ENCODE assay signal across 25 cellular contexts in the genomic region with DNA sequence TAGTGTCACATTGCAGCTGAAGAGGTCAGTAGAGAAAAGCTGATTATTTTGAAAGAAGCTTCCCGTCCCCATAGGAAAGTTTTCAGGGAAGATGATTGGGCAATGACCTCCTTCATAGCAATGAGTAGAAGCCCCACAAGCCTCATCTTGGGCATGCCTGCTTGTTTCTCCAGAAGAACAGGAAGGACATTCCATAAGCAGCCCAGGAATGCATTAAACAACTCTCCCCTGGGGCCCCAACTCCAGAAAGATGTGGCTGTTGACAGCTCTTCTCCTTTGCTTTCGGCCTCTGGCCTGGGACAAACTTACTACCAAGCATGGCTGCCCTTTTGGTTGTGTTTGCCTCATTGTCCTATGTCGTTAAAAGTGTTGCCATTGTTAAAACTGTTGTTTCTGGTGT. TPM values are rescaled to one million over a fixed set of nuclear protein-coding genes. Genes with fewer than 3 reads are reported as not detected.
DNase-seq lines count a peak whose midpoint lies in the region; ATAC-seq, FAIRE-seq and TF ChIP-seq lines count a peak whose summit lies in the region.
"Had no signal": no experiment of that assay in that cellular context is flagged by ENCODE, and none has a peak within 500 bp of the region (broad histone marks: within the 10 kb centered on the region; RNA-seq: fewer than 3 reads in every experiment).

No MANE protein-coding gene starts in this region.

- in situ Hi-C loops in GM23248 (cut with MboI): no loop called here

- no peaks in the 10 kb centered on the region for H3K9me3 Mint-ChIP-seq in type B pancreatic cell
- H3K9me3 Mint-ChIP-seq: activated CD4-positive, alpha-beta T cell treated with anti-CD3 and anti-CD28 coated beads, Interleukin-2, amount 10 ng/mL, durations not matched to agents 7 days and 5 days had no signal

- H3K9me3 ChIP-seq in GM23248 (ENCODE audit: low read depth): no peaks in the 10 kb centered on the region

- no peaks in the 10 kb centered on the region for H3K4me1 Mint-ChIP-seq in type B pancreatic cell (ENCODE audit: unreplicated experiment)
- H3K4me1 Mint-ChIP-seq: neural crest cell; stimulated activated effector memory CD8-positive, alpha-beta T cell treated with anti-CD3 and anti-CD28 coated beads, Interleukin-12 subunit alpha, Interleukin-12 subunit beta, amount 100 ng/mL, for 72 hours had no signal

- H3K27ac Mint-ChIP-seq in type B pancreatic cell: no peak overlapping the region
- H3K27ac Mint-ChIP-seq: activated CD4-positive, alpha-beta T cell treated with anti-CD3 and anti-CD28 coated beads, Interleukin-2, amount 10 ng/mL, durations not matched to agents 7 days and 5 days; activated CD8-positive, alpha-beta memory T cell treated with anti-CD3 and anti-CD28 coated beads, Interleukin-2, amount 10 ng/mL, durations not matched to agents 7 days and 5 days; activated T-helper 2 cell treated with anti-CD3 and anti-CD28 coated beads, Interferon-gamma antibody, Interleukin-2, Interleukin-4, amounts not matched to agents 10 μg/mL and 5 μg/mL and 100 μg/mL, durations not matched to agents 14 hours and 24 hours and 36 hours; progenitor cell of endocrine pancreas; stimulated activated effector memory CD8-positive, alpha-beta T cell treated with anti-CD3 and anti-CD28 coated beads, Interleukin-12 subunit alpha, Interleukin-12 subunit beta, amount 100 ng/mL, for 72 hours; T-helper 17 cell had no signal

- peak overlapping the region; percentile 48 for H2AFZ ChIP-seq in GM23248

- no peaks in the 10 kb centered on the region for H3K36me3 Mint-ChIP-seq in type B pancreatic cell
- H3K36me3 Mint-ChIP-seq: stimulated activated effector memory CD8-positive, alpha-beta T cell treated with anti-CD3 and anti-CD28 coated beads, Interleukin-12 subunit alpha, Interleukin-12 subunit beta, amount 100 ng/mL, for 72 hours had no signal

- H3K4me1 ChIP-seq in GM23248 (ENCODE audit: insufficient read depth): peaks cover 22% of the 10 kb centered on the region

- ATAC-seq in GM21423 (IDR thresholded peaks at IDR 0.05; ENCODE audit: unreplicated experiment) (no peak), HG03280 (IDR thresholded peaks at IDR 0.05; ENCODE audit: unreplicated experiment) (no peak)
- ATAC-seq: activated CD8-positive, alpha-beta memory T cell treated with anti-CD3 and anti-CD28 coated beads, Interleukin-2, amount 10 ng/mL, durations not matched to agents 7 days and 5 days; stimulated activated effector memory CD8-positive, alpha-beta T cell treated with anti-CD3 and anti-CD28 coated beads, Interleukin-12 subunit alpha, Interleukin-12 subunit beta, amount 100 ng/mL, for 72 hours; T-helper 17 cell had no signal

- no peak overlapping the region for H3K4me3 ChIP-seq in GM23248
- no peak overlapping the region for H3K4me3 ChIP-seq in bronchial epithelial cell (ENCODE audit: low read depth, low read length)
- H3K4me3 ChIP-seq: SK-N-MC, skin epidermis had no signal

- H3K27ac ChIP-seq in GM23248: peak overlapping the region; percentile 5; the same call in 1 of the 2 replicates
- H3K27ac ChIP-seq: SK-N-MC had no signal

- TF ChIP-seq CTCF in bronchial epithelial cell (IDR thresholded peaks at IDR 0.05; ENCODE audit: insufficient read depth, low read length, severe bottlenecking) (no peak), type B pancreatic cell (conservative IDR thresholded peaks at IDR 0.05) (no peak)

- no peaks in the 10 kb centered on the region for H3K79me2 ChIP-seq in GM23248 (ENCODE audit: insufficient read depth)

- no peaks in the 10 kb centered on the region for H3K9me2 ChIP-seq in GM23248 (ENCODE audit: insufficient read depth)

- H3F3A ChIP-seq in GM23248 (ENCODE audit: insufficient read depth): peaks cover 19% of the 10 kb centered on the region

- no peak overlapping the region for H3K9ac ChIP-seq in GM23248

- peak overlapping the region; percentile 36 for H3K4me2 ChIP-seq in GM23248 (ENCODE audit: unreplicated experiment)

- FAIRE-seq in bronchial epithelial cell (lab: Jason Lieb, UNC): no peak
- FAIRE-seq: H1, islet of Langerhans had no signal

- H3K36me3 ChIP-seq in GM23248 (ENCODE audit: low read depth): no peaks in the 10 kb centered on the region
- H3K36me3 ChIP-seq in bronchial epithelial cell (ENCODE audit: control insufficient read depth, insufficient read depth, low read length): no peaks in the 10 kb centered on the region

- H4K20me1 ChIP-seq in GM23248 (ENCODE audit: insufficient read depth): no peaks in the 10 kb centered on the region

- H3K27me3 ChIP-seq in GM23248 (replicated peaks; ENCODE audit: insufficient read depth) (no peaks in the 10 kb centered on the region), bronchial epithelial cell (ENCODE audit: control insufficient read depth, insufficient read depth, low read length) (no peaks in the 10 kb centered on the region)

- WGBS in GM23248 (ENCODE audit: low coverage in 1 of 2, low lambda C conversion rate in 2 of 2, missing lambda C conversion rate in 2 of 2), 2 experiments: 56 to 64% methylated on average over 3 of the region's 3 CpGs

- peak overlapping the region; percentile 65 for H3K4me3 Mint-ChIP-seq in type B pancreatic cell
- H3K4me3 Mint-ChIP-seq: activated CD4-positive, alpha-beta T cell treated with anti-CD3 and anti-CD28 coated beads, Interleukin-2, amount 10 ng/mL, durations not matched to agents 7 days and 5 days; activated CD8-positive, alpha-beta memory T cell treated with anti-CD3 and anti-CD28 coated beads, Interleukin-2, amount 10 ng/mL, durations not matched to agents 7 days and 5 days; neural crest cell; stimulated activated effector memory CD8-positive, alpha-beta T cell treated with anti-CD3 and anti-CD28 coated beads, Interleukin-12 subunit alpha, Interleukin-12 subunit beta, amount 100 ng/mL, for 72 hours; T-helper 17 cell had no signal

- DNase-seq in GM23248: peak; percentile 69
- DNase-seq in bronchial epithelial cell (ENCODE audit: low read depth): peak; percentile 38
- peak; percentile 19 for DNase-seq in foreskin melanocyte
- no peak for DNase-seq in type B pancreatic cell (ENCODE audit: extremely low spot score, unreplicated experiment)
- DNase-seq in activated naive CD4-positive, alpha-beta T cell (lab: John Stamatoyannopoulos, UW): no peak
- DNase-seq: activated CD4-positive, alpha-beta T cell treated with anti-CD3 and anti-CD28 coated beads, Interleukin-2, amount 10 ng/mL, durations not matched to agents 7 days and 5 days; activated CD8-positive, alpha-beta memory T cell treated with anti-CD3 and anti-CD28 coated beads, Interleukin-2, amount 10 ng/mL, durations not matched to agents 7 days and 5 days; AML-193; cortex of kidney; hypothalamus; NCI-H1436 treated with DMSO at 0.1 percent for 48 hours; NCI-H526; RPMI8226; T-helper 17 cell had no signal

- peaks cover 48% of the 10 kb centered on the region for H3K27me3 Mint-ChIP-seq in type B pancreatic cell

RNA-seq across cellular contexts. Expression of gene VDR, which starts 5.7 kb away (rescaled TPM):
- total RNA-seq in GM23248 (2014; rRNA removed; shearing (Covaris generic)): 30.5 and 37.2 TPM in 2 replicates
- polyA plus RNA-seq in GM23248 (2016; fragmentation: Nextera tagmentation; extraction: Ambion mirVana): 23.9 and 25.5 TPM in 2 replicates
- total RNA-seq in bronchial epithelial cell (3.2 and 3.4 TPM in 2 replicates), type B pancreatic cell (ENCODE audit: low replicate concordance) (0.77 and 1.5 TPM in 2 replicates)
- total RNA-seq: neural crest cell, temporal lobe had no signal

RNA-seq across cellular contexts. Expression of gene TMEM106C, which starts 52.9 kb away (rescaled TPM):
- 57.5 and 79.8 TPM in 2 replicates for total RNA-seq in GM23248 (2014; rRNA removed; shearing (Covaris generic))
- 69.4 and 70.4 TPM in 2 replicates for polyA plus RNA-seq in GM23248 (2016; fragmentation: Nextera tagmentation; extraction: Ambion mirVana)
- total RNA-seq in bronchial epithelial cell (63.1 and 88.5 TPM in 2 replicates), type B pancreatic cell (ENCODE audit: low replicate concordance) (76.7 and 77.1 TPM in 2 replicates)

Comparison
In these comparisons a context has a peak if more than half of its experiments do, and no peak if none do; other contexts are left out.
1. DNase-seq: peak in GM23248 (single experiment), bronchial epithelial cell (single experiment) and foreskin melanocyte (single experiment); none in type B pancreatic cell (single experiment) and activated naive CD4-positive, alpha-beta T cell (0 of 4).